Comparison of ENCODE assay signal across 10 cellular contexts in genomic region chr7:20777377-20778062, GRCh38. TPM values are rescaled to one million over a fixed set of nuclear protein-coding genes. Genes with fewer than 3 reads are reported as not detected.
A peak's percentile ranks its signal among the peaks of the same experiment; 100 is the strongest.
DNase-seq lines count a peak whose midpoint lies in the region; ATAC-seq, FAIRE-seq and TF ChIP-seq lines count a peak whose summit lies in the region.
"Had no signal": no experiment of that assay in that cellular context is flagged by ENCODE, and none has a peak within 500 bp of the region (broad histone marks: within the 10 kb centered on the region; RNA-seq: fewer than 3 reads in every experiment).

No MANE protein-coding gene starts in this region.

- no peak for DNase-seq in activated CD8-positive, alpha-beta memory T cell treated with anti-CD3 and anti-CD28 coated beads, Interleukin-2, amount 10 ng/mL, durations not matched to agents 7 days and 5 days
- DNase-seq in activated CD8-positive, alpha-beta memory T cell treated with anti-CD3 and anti-CD28 coated beads, Interleukin-2, amount 50 U/mL, for 4 hours: no peak
- DNase-seq in chondrocyte (ENCODE audit: low spot score): no peak
- DNase-seq in pancreas: peak in 2 of 6 donors; percentile 62 to 64
- no peak for DNase-seq in G401 (ENCODE audit: low spot score)
- no peak for DNase-seq in HEK293T (ENCODE audit: extremely low spot score)

- intact Hi-C loops in pancreas (cut with DNase I): loop anchor here in 1 of 3 donors (5.0 to 10.0 kb wide), 2 partner anchors 475 to 727 kb away; no protein-coding TSS in a partner anchor

- H3K4me1 Mint-ChIP-seq in activated CD8-positive, alpha-beta memory T cell treated with anti-CD3 and anti-CD28 coated beads, Interleukin-2, amount 10 ng/mL, durations not matched to agents 7 days and 5 days: peaks cover 6% of the 10 kb centered on the region
- peaks cover 9% of the 10 kb centered on the region for H3K4me1 Mint-ChIP-seq in chondrocyte (ENCODE audit: low read depth)

- H3K27ac ChIP-seq in pancreas: no peak overlapping the region
- H3K27ac ChIP-seq: neutrophil had no signal

- WGBS in pancreas, 2 donors: 8% methylated on average over 30 of the region's 30 CpGs

- H3K4me3 Mint-ChIP-seq in activated CD8-positive, alpha-beta memory T cell treated with anti-CD3 and anti-CD28 coated beads, Interleukin-2, amount 10 ng/mL, durations not matched to agents 7 days and 5 days: peak overlapping the region; percentile 34
- peak overlapping the region; percentile 67 for H3K4me3 Mint-ChIP-seq in chondrocyte (ENCODE audit: unreplicated experiment)

- CTCF ChIA-PET in activated CD8-positive, alpha-beta memory T cell treated with anti-CD3 and anti-CD28 coated beads, Interleukin-2, amount 10 ng/mL, durations not matched to agents 7 days and 5 days (lab: Charles Lee): interaction anchor here (1.2 to 1.3 kb wide), 2 partner anchors 19 to 475 kb away, joined by 3 read pairs; no protein-coding TSS in a partner anchor
- CTCF ChIA-PET in HEK293T (lab: Yijun Ruan, JAX): interaction anchor here (0.6 kb wide), 1 partner anchor 491 kb away, joined by 3 read pairs; no protein-coding TSS in a partner anchor

- peaks cover 11 to 88% (median 37%) of the 10 kb centered on the region in 4 donors for H3K27me3 ChIP-seq in pancreas

- in situ Hi-C loops in G401 (cut with HindIII; ENCODE audit: low sequenced_read_pairs): no loop called here

- peak overlapping the region; percentile 56 for H3K27ac Mint-ChIP-seq in activated CD8-positive, alpha-beta memory T cell treated with anti-CD3 and anti-CD28 coated beads, Interleukin-2, amount 10 ng/mL, durations not matched to agents 7 days and 5 days
- no peak overlapping the region for H3K27ac Mint-ChIP-seq in chondrocyte (ENCODE audit: unreplicated experiment)

- no peaks in the 10 kb centered on the region for H3K9me3 ChIP-seq in pancreas
- H3K9me3 ChIP-seq: neutrophil had no signal

- ATAC-seq in activated CD8-positive, alpha-beta memory T cell treated with anti-CD3 and anti-CD28 coated beads, Interleukin-2, amount 10 ng/mL, durations not matched to agents 7 days and 5 days: no peak
- ATAC-seq in HG03460 (IDR thresholded peaks at IDR 0.05; ENCODE audit: unreplicated experiment) (peak; percentile 27), pancreas (peak; percentile 54 to 76 (median 70)), GM19328 (IDR thresholded peaks at IDR 0.05; ENCODE audit: unreplicated experiment) (no peak)

- no peaks in the 10 kb centered on the region for H3K9me3 Mint-ChIP-seq in activated CD8-positive, alpha-beta memory T cell treated with anti-CD3 and anti-CD28 coated beads, Interleukin-2, amount 10 ng/mL, durations not matched to agents 7 days and 5 days (ENCODE audit: low read depth)
- no peaks in the 10 kb centered on the region for H3K9me3 Mint-ChIP-seq in chondrocyte (ENCODE audit: low read depth)

- no peak for TF ChIP-seq CTCF in chondrocyte (IDR thresholded peaks at IDR 0.05)
- TF ChIP-seq CTCF in pancreas (IDR thresholded peaks at IDR 0.05): no peak

- peaks cover 3% of the 10 kb centered on the region for H3K36me3 Mint-ChIP-seq in activated CD8-positive, alpha-beta memory T cell treated with anti-CD3 and anti-CD28 coated beads, Interleukin-2, amount 10 ng/mL, durations not matched to agents 7 days and 5 days
- no peaks in the 10 kb centered on the region for H3K36me3 Mint-ChIP-seq in chondrocyte (ENCODE audit: low read depth)

- FAIRE-seq in pancreas (lab: Jason Lieb, UNC): no peak

- H3K27me3 Mint-ChIP-seq in activated CD8-positive, alpha-beta memory T cell treated with anti-CD3 and anti-CD28 coated beads, Interleukin-2, amount 10 ng/mL, durations not matched to agents 7 days and 5 days: peaks cover 74% of the 10 kb centered on the region
- H3K27me3 Mint-ChIP-seq in chondrocyte (ENCODE audit: low read depth): peaks cover 75% of the 10 kb centered on the region

- POLR2A ChIA-PET in HEK293T (lab: Yijun Ruan, JAX): no interaction called here

- H3K4me1 ChIP-seq in pancreas: no peaks in the 10 kb centered on the region

- no peaks in the 10 kb centered on the region for H3K36me3 ChIP-seq in pancreas
- H3K36me3 ChIP-seq: neutrophil had no signal

- H3K4me3 ChIP-seq in pancreas: peak overlapping the region in 2 of 4 donors; percentile 21 to 44

TF ChIP-seq in HEK293T, 16 proteins besides CTCF, POLR2A, EP300 and RAD21:
- no peak for TF ChIP-seq SUZ12 (IDR thresholded peaks at IDR 0.05)
- no peak for TF ChIP-seq BHLHE40 (IDR thresholded peaks at IDR 0.05; ENCODE audit: borderline replicate concordance)
- TF ChIP-seq ARNT (IDR thresholded peaks at IDR 0.05): no peak
- no peak for TF ChIP-seq HDGF (IDR thresholded peaks at IDR 0.05; ENCODE audit: borderline replicate concordance)
- TF ChIP-seq FOXM1 (IDR thresholded peaks at IDR 0.05; ENCODE audit: borderline replicate concordance): no peak
- no peak for TF ChIP-seq SP1 (IDR thresholded peaks at IDR 0.05)
- no peak for TF ChIP-seq PKNOX1 (IDR thresholded peaks at IDR 0.05)
- no peak for TF ChIP-seq TARDBP (IDR thresholded peaks at IDR 0.05)
- no peak for TF ChIP-seq ELF4 (IDR thresholded peaks at IDR 0.05)
- no peak for TF ChIP-seq CTBP1 (IDR thresholded peaks at IDR 0.05; ENCODE audit: borderline replicate concordance)
- no peak for TF ChIP-seq NFRKB (IDR thresholded peaks at IDR 0.05)
- no peak for TF ChIP-seq FOXK2 (IDR thresholded peaks at IDR 0.05)
- TF ChIP-seq L3MBTL2 (conservative IDR thresholded peaks at IDR 0.05): no peak
- TF ChIP-seq ZNF384 (IDR thresholded peaks at IDR 0.05): no peak
- TF ChIP-seq LEF1 (IDR thresholded peaks at IDR 0.05; ENCODE audit: borderline replicate concordance): no peak

RNA-seq across cellular contexts. Expression of gene SP8, which starts 9.2 kb away (rescaled TPM):
- not detected for total RNA-seq in activated CD8-positive, alpha-beta memory T cell treated with anti-CD3 and anti-CD28 coated beads, Interleukin-2, amount 10 ng/mL, durations not matched to agents 7 days and 5 days
- total RNA-seq in chondrocyte: not detected in 3 replicates
- not detected for total RNA-seq in pancreas
- not detected for polyA plus RNA-seq in pancreas
- not detected in 2 replicates for total RNA-seq in G401 (2014; rRNA removed; shearing (Covaris generic))
- polyA plus RNA-seq: BJ had no signal

Comparison
In these comparisons a context has a peak if more than half of its experiments do, and no peak if none do; other contexts are left out.
1. ATAC-seq: peak in HG03460 (single experiment) and pancreas (4 of 4); none in activated CD8-positive, alpha-beta memory T cell treated with anti-CD3 and anti-CD28 coated beads, Interleukin-2, amount 10 ng/mL, durations not matched to agents 7 days and 5 days (single experiment) and GM19328 (single experiment).